ENCODE assay signal across 19 cellular contexts in genomic region chr10:108775911-108776475, GRCh38.
A peak's percentile ranks its signal among the peaks of the same experiment; 100 is the strongest.
DNase-seq lines count a peak whose midpoint lies in the region; ATAC-seq, FAIRE-seq and TF ChIP-seq lines count a peak whose summit lies in the region.
"Had no signal": no experiment of that assay in that cellular context is flagged by ENCODE, and none has a peak within 500 bp of the region (broad histone marks: within the 10 kb centered on the region; RNA-seq: fewer than 3 reads in every experiment).

No MANE protein-coding gene starts in this region.

- no peak overlapping the region for H3K23ac ChIP-seq in neuronal stem cell (ENCODE audit: low read depth, low read length, poor library complexity)

- ATAC-seq in foreskin keratinocyte, result peak; percentile 16
- no peak for ATAC-seq in body of pancreas
- ATAC-seq in HG02852 (IDR thresholded peaks at IDR 0.05; ENCODE audit: unreplicated experiment), result no peak
- ATAC-seq: GM12878, K562 had no signal

- no peaks in the 10 kb centered on the region for H3K79me1 ChIP-seq in neuronal stem cell (ENCODE audit: low read depth, low read length)

- no peak for TF ChIP-seq POLR2A in body of pancreas (IDR thresholded peaks at IDR 0.05)

- H2BK5ac ChIP-seq in neuronal stem cell (ENCODE audit: low read length), result no peak overlapping the region

- no CpG with 5 or more reads among the region's 3 CpGs for WGBS in neuronal stem cell (ENCODE audit: extremely low coverage in 2 of 2, insufficient read length in 2 of 2, insufficient replicate concordance in 1 of 2), 2 donors
- 58 to 73% methylated on average over 3 of the region's 3 CpGs for WGBS in body of pancreas, 2 donors

- H3K9me3 ChIP-seq in neuronal stem cell (replicated peaks in 1 of 2; ENCODE audit: control insufficient read depth in 2 of 2, insufficient read depth in 1 of 2, low read depth in 1 of 2, low read length in 2 of 2) (no peaks in the 10 kb centered on the region), body of pancreas (no peaks in the 10 kb centered on the region)
- H3K9me3 ChIP-seq: BLaER1, HAP-1 had no signal

- H3K18ac ChIP-seq in neuronal stem cell (ENCODE audit: low read length), result no peak overlapping the region

- H2BK120ac ChIP-seq in neuronal stem cell (ENCODE audit: low read depth, low read length), result no peak overlapping the region

- H2AK5ac ChIP-seq in neuronal stem cell (ENCODE audit: low read depth, low read length), result no peak overlapping the region

- no peak overlapping the region for H3K14ac ChIP-seq in neuronal stem cell (ENCODE audit: low read length)

- no peak overlapping the region for H4K91ac ChIP-seq in neuronal stem cell (ENCODE audit: low read depth, low read length, poor library complexity)

- H3K36me3 ChIP-seq in bronchial epithelial cell (ENCODE audit: control insufficient read depth, insufficient read depth, low read length) (no peaks in the 10 kb centered on the region), neuronal stem cell (replicated peaks in 1 of 2; ENCODE audit: control insufficient read depth in 2 of 2, insufficient read depth in 2 of 2, low read length in 2 of 2) (no peaks in the 10 kb centered on the region), body of pancreas (replicated peaks in 1 of 2; ENCODE audit: insufficient read depth in 1 of 2, low read depth in 2 of 2) (no peaks in the 10 kb centered on the region)
- H3K36me3 ChIP-seq: BLaER1, HAP-1 had no signal

- H2BK15ac ChIP-seq in neuronal stem cell (ENCODE audit: low read length), result no peak overlapping the region

- H3K9ac ChIP-seq in neuronal stem cell (ENCODE audit: low read depth, low read length, poor library complexity), result no peak overlapping the region
- H3K9ac ChIP-seq: BLaER1 had no signal

- no peak overlapping the region for H2AFZ ChIP-seq in neuronal stem cell (ENCODE audit: low read length)

- TF ChIP-seq CTCF in bronchial epithelial cell (IDR thresholded peaks at IDR 0.05; ENCODE audit: insufficient read depth, low read length, severe bottlenecking) (no peak), foreskin keratinocyte (conservative IDR thresholded peaks at IDR 0.05) (no peak), body of pancreas (IDR thresholded peaks at IDR 0.05) (no peak)

- no peak overlapping the region for H2BK12ac ChIP-seq in neuronal stem cell (ENCODE audit: low read length)

- no peak overlapping the region for H3K4me2 ChIP-seq in neuronal stem cell (ENCODE audit: insufficient read depth, low read length, poor library complexity, severe bottlenecking)
- H3K4me2 ChIP-seq: BLaER1 had no signal

- H3K4me3 ChIP-seq in bronchial epithelial cell (ENCODE audit: low read depth, low read length) (no peak overlapping the region), neuronal stem cell (ENCODE audit: low read length in 2 of 2) (no peak overlapping the region), body of pancreas (no peak overlapping the region)
- H3K4me3 ChIP-seq: BLaER1, GM12878, HAP-1, K562 had no signal

- DNase-seq in ELR (ENCODE audit: low read depth), result peak; percentile 73
- DNase-seq in RPMI7951 (ENCODE audit: low read depth), result peak; percentile 38
- peak; percentile 73 for DNase-seq in bronchial epithelial cell (ENCODE audit: low read depth)
- DNase-seq in foreskin keratinocyte, result peak in 1 of 2 donors; percentile 69
- DNase-seq in NK-92 (lab: John Stamatoyannopoulos, UW; ENCODE audit: unreplicated experiment), result no peak
- DNase-seq in neuronal stem cell (ENCODE audit: low spot score), result no peak
- no peak for DNase-seq in body of pancreas
- DNase-seq: AML-193; Caco-2; CD8-positive, alpha-beta memory T cell; DND-41; GOT3; HFFc6 had no signal

- intact Hi-C loops in body of pancreas (cut with DNase I), result no loop called here

- H3K27ac ChIP-seq in foreskin keratinocyte (no peak overlapping the region), neuronal stem cell (replicated peaks; ENCODE audit: low read length) (no peak overlapping the region), body of pancreas (no peak overlapping the region)
- H3K27ac ChIP-seq: BLaER1 had no signal

- H3K4ac ChIP-seq in neuronal stem cell (ENCODE audit: low read length), result no peak overlapping the region

- H4K8ac ChIP-seq in neuronal stem cell (ENCODE audit: low read depth, low read length), result no peak overlapping the region

- H3K27me3 ChIP-seq in bronchial epithelial cell (ENCODE audit: control insufficient read depth, insufficient read depth, low read length) (no peaks in the 10 kb centered on the region), foreskin keratinocyte (no peaks in the 10 kb centered on the region), neuronal stem cell (ENCODE audit: control insufficient read depth in 3 of 3, insufficient read depth in 3 of 3, low read depth in 1 of 3, low read length in 3 of 3) (no peaks in the 10 kb centered on the region), body of pancreas (no peaks in the 10 kb centered on the region)
- H3K27me3 ChIP-seq: BLaER1 had no signal

- no peaks in the 10 kb centered on the region for H3K4me1 ChIP-seq in foreskin keratinocyte
- no peaks in the 10 kb centered on the region for H3K4me1 ChIP-seq in neuronal stem cell (ENCODE audit: control insufficient read depth in 2 of 2, insufficient read depth in 1 of 2, low read depth in 1 of 2, low read length in 2 of 2)
- H3K4me1 ChIP-seq in body of pancreas, result no peaks in the 10 kb centered on the region
- H3K4me1 ChIP-seq: BLaER1, Caco-2, HAP-1 had no signal

- FAIRE-seq in bronchial epithelial cell (lab: Jason Lieb, UNC), result no peak
- FAIRE-seq: GM12878, GM18507, K562 had no signal

Comparison
In these comparisons a context has a peak if more than half of its experiments do, and no peak if none do; other contexts are left out.
1. DNase-seq: peak in ELR (single experiment), RPMI7951 (single experiment) and bronchial epithelial cell (single experiment); none in NK-92 (single experiment), neuronal stem cell (single experiment) and body of pancreas (0 of 4).